ENCODE assay signal across 1 cellular context in genomic region chr17:3732171-3732570, GRCh38.
TF ChIP-seq lines count a peak whose summit lies in the region.

No MANE protein-coding gene starts in this region.

TF ChIP-seq in HepG2, 621 proteins besides CTCF, POLR2A, EP300 and RAD21 (continued from another document):
- no peak for TF ChIP-seq ZUFSP (CRISPR knock-in tag; IDR thresholded peaks at IDR 0.05; ENCODE audit: borderline replicate concordance)
- TF ChIP-seq HMGXB4 (CRISPR knock-in tag; IDR thresholded peaks at IDR 0.05; ENCODE audit: borderline replicate concordance in 1 of 2, low read depth in 1 of 2), result 0 out of 4 replicates have a peak, but pooled peaks of 1 of the 2 experiments have one; percentile 22
- TF ChIP-seq CREB1 (IDR thresholded peaks at IDR 0.05), result no peak
- no peak for TF ChIP-seq CREB1 (CRISPR knock-in tag; IDR thresholded peaks at IDR 0.05)
- no peak for TF ChIP-seq ZNF503 (CRISPR knock-in tag; IDR thresholded peaks at IDR 0.05)
- TF ChIP-seq HDAC1 (CRISPR knock-in tag; IDR thresholded peaks at IDR 0.05), result no peak
- no peak for TF ChIP-seq ZNF552 (CRISPR knock-in tag; IDR thresholded peaks at IDR 0.05; ENCODE audit: borderline replicate concordance)
- no peak for TF ChIP-seq SUZ12 (IDR thresholded peaks at IDR 0.05; ENCODE audit: low read depth, low read length)
- no peak for TF ChIP-seq ZNF672 (CRISPR knock-in tag; IDR thresholded peaks at IDR 0.05)
